In the genomic region with DNA sequence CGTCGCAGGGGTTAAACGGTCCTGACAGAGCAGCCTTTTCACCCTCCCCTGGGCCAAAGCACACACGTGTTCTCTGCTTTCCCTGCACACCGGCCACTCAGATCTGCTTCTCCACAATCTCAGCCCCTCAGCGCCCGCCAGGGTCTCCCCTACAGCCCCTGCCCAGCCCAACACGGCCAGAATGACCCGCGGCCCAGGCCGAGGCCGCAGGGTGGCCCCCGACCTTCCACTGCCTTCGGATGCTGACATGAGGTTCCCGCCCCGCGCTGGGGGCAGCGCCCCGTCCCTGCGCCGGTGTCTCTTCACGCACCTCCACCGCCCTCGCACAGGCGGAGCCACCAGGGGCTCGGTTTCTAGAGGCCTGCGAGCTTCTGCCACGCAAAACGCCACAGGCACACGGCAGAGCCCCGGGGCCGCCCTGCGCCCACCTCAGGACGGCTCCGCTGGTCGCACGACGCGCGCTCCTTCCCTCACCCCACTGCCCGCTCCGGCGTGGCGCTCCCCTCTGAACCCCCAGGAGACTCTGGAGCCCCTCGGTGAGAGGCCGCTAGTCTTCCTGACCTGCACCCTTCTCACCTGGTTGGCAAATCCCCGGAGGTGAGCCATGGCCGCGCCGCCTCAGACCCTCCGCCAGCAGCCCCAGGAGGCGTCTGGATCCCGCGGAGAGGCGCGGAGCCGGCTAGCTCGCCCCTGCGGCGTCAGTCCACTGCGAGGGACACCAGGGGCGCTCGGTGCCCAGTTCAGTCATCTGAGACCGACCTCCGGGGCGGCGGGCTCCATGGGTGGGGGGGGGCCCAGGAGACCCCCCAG, we compare ENCODE assay signal across 8 cellular contexts. TPM values are rescaled to one million over a fixed set of nuclear protein-coding genes. Genes with fewer than 3 reads are reported as not detected.
DNase-seq lines count a peak whose midpoint lies in the region; ATAC-seq and TF ChIP-seq lines count a peak whose summit lies in the region.

No MANE protein-coding gene starts in this region.

- peak overlapping the region; percentile 88 for H3K4me3 ChIP-seq in epithelial cell of esophagus (ENCODE audit: low read length)
- peak overlapping the region; percentile 86 for H3K4me3 ChIP-seq in tibial artery

- ATAC-seq in GM21717 (IDR thresholded peaks at IDR 0.05; ENCODE audit: unreplicated experiment) (peak; percentile 13), naive B cell (ENCODE audit: low read depth in 2 of 2) (peak; percentile 3)

- H3K27me3 ChIP-seq in tibial artery, result no peaks in the 10 kb centered on the region

- peak overlapping the region; percentile 77 for H3K4me3 Mint-ChIP-seq in activated CD4-positive, alpha-beta memory T cell treated with anti-CD3 and anti-CD28 coated beads, Interleukin-2, amount 10 ng/mL, durations not matched to agents 7 days and 5 days
- H3K4me3 Mint-ChIP-seq in naive B cell, result peak overlapping the region; percentile 79 to 93 (median 84)

- CTCF ChIA-PET in GM10248 (lab: Yijun Ruan, JAX), result interaction anchor here (0.9 to 1.5 kb wide), 3 partner anchors 9 to 26 kb away, joined by 3 read pairs; no protein-coding TSS in a partner anchor
- CTCF ChIA-PET in activated CD4-positive, alpha-beta memory T cell treated with anti-CD3 and anti-CD28 coated beads, Interleukin-2, amount 10 ng/mL, durations not matched to agents 7 days and 5 days (lab: Charles Lee), result no interaction called here

- peaks cover 3% of the 10 kb centered on the region for H3K36me3 Mint-ChIP-seq in activated CD4-positive, alpha-beta memory T cell treated with anti-CD3 and anti-CD28 coated beads, Interleukin-2, amount 10 ng/mL, durations not matched to agents 7 days and 5 days (ENCODE audit: low read depth)
- H3K36me3 Mint-ChIP-seq in naive B cell, result no peaks in the 10 kb centered on the region

- H3K27ac Mint-ChIP-seq in activated CD4-positive, alpha-beta memory T cell treated with anti-CD3 and anti-CD28 coated beads, Interleukin-2, amount 10 ng/mL, durations not matched to agents 7 days and 5 days, result no peak overlapping the region
- peak overlapping the region in 3 of 6 donors; percentile 51 to 87 (median 85) for H3K27ac Mint-ChIP-seq in naive B cell

- H3K27me3 Mint-ChIP-seq in activated CD4-positive, alpha-beta memory T cell treated with anti-CD3 and anti-CD28 coated beads, Interleukin-2, amount 10 ng/mL, durations not matched to agents 7 days and 5 days, result no peaks in the 10 kb centered on the region
- no peaks in the 10 kb centered on the region for H3K27me3 Mint-ChIP-seq in naive B cell

- POLR2A ChIA-PET in GM10248 (lab: Yijun Ruan, JAX), result no interaction called here
- POLR2A ChIA-PET in activated CD4-positive, alpha-beta memory T cell treated with anti-CD3 and anti-CD28 coated beads, Interleukin-2, amount 10 ng/mL, durations not matched to agents 7 days and 5 days (lab: Charles Lee), result interaction anchor here (0.5 to 0.8 kb wide), 2 partner anchors 136 to 921 kb away, joined by 3 read pairs; partner anchors contain the start of gene CAPN10

- H3K36me3 ChIP-seq in KOPT-K1 (ENCODE audit: insufficient read depth, low read length), result peaks cover 7% of the 10 kb centered on the region
- peaks cover 0 to 12% (median 3%) of the 10 kb centered on the region in 3 donors for H3K36me3 ChIP-seq in tibial artery

- no peaks in the 10 kb centered on the region for H3K9me3 Mint-ChIP-seq in activated CD4-positive, alpha-beta memory T cell treated with anti-CD3 and anti-CD28 coated beads, Interleukin-2, amount 10 ng/mL, durations not matched to agents 7 days and 5 days
- no peaks in the 10 kb centered on the region for H3K9me3 Mint-ChIP-seq in naive B cell

- intact Hi-C loops in tibial artery (cut with DNase I; ENCODE audit: low total_unique reads), result loop anchor here (5.0 to 10.0 kb wide), 3 partner anchors 55 to 127 kb away; partner anchors contain the start of genes ATG4B and THAP4

- H3K4me1 ChIP-seq in tibial artery, result peaks cover 0 to 48% (median 28%) of the 10 kb centered on the region in 4 donors

- DNase-seq in GM10248 (ENCODE audit: extremely low spot score) (peak; percentile 66), epithelial cell of esophagus (ENCODE audit: low read depth) (peak; percentile 44), naive B cell (peak; percentile 27), tibial artery (peak; percentile 36 to 75), NCI-H2171 (lab: John Stamatoyannopoulos, UW) (no peak)
- peak; percentile 38 for DNase-seq in activated CD4-positive, alpha-beta memory T cell treated with anti-CD3 and anti-CD28 coated beads, Interleukin-2, amount 10 ng/mL, durations not matched to agents 7 days and 5 days

- H3K4me1 Mint-ChIP-seq in activated CD4-positive, alpha-beta memory T cell treated with anti-CD3 and anti-CD28 coated beads, Interleukin-2, amount 10 ng/mL, durations not matched to agents 7 days and 5 days, result peaks cover 20% of the 10 kb centered on the region
- H3K4me1 Mint-ChIP-seq in naive B cell, result peaks cover 20 to 46% (median 37%) of the 10 kb centered on the region in 3 donors

- no peaks in the 10 kb centered on the region for H3K9me3 ChIP-seq in KOPT-K1 (ENCODE audit: insufficient read depth, low read length, poor library complexity, severe bottlenecking)
- no peaks in the 10 kb centered on the region for H3K9me3 ChIP-seq in tibial artery

- TF ChIP-seq CTCF in GM10248 (IDR thresholded peaks at IDR 0.05; ENCODE audit: control extremely low read depth, extremely low read depth, low read depth, missing control alignments), result no peak
- TF ChIP-seq CTCF in epithelial cell of esophagus (IDR thresholded peaks at IDR 0.05; ENCODE audit: insufficient read depth, low read depth, low read length, missing control alignments), result peak; percentile 12
- TF ChIP-seq CTCF in tibial artery (IDR thresholded peaks at IDR 0.05), result peak in 1 of 2 experiments; percentile 23

- H3K27ac ChIP-seq in KOPT-K1 (ENCODE audit: low read depth, low read length, poor library complexity, severe bottlenecking) (peak overlapping the region; percentile 84), tibial artery (peak overlapping the region; percentile 75 to 89)

RNA-seq across cellular contexts. Expression of gene STK25, which starts 0.7 kb away (rescaled TPM):
- 100 to 1,000 TPM in 1 of 2 experiments, 10 to 100 TPM in 1; 98.8 to 108 TPM for total RNA-seq in activated CD4-positive, alpha-beta memory T cell treated with anti-CD3 and anti-CD28 coated beads, Interleukin-2, amount 10 ng/mL, durations not matched to agents 7 days and 5 days
- polyA plus RNA-seq in naive B cell (ENCODE audit: low read depth in 6 of 6), result 100 to 1,000 TPM in 2 of 6 donors, 10 to 100 TPM in 4; 82.2 to 148 (median 87.7) TPM

RNA-seq across cellular contexts. Expression of gene BOK, which starts 50.9 kb away (rescaled TPM):
- total RNA-seq in activated CD4-positive, alpha-beta memory T cell treated with anti-CD3 and anti-CD28 coated beads, Interleukin-2, amount 10 ng/mL, durations not matched to agents 7 days and 5 days, result under 1 TPM; 0.08 to 0.15 TPM
- polyA plus RNA-seq in naive B cell (ENCODE audit: low read depth in 6 of 6), result under 1 TPM in 1 of 6 donors, not detected in 5; 0.09 TPM
